10 cellular contexts compared by ENCODE assay signal in the genomic region with DNA sequence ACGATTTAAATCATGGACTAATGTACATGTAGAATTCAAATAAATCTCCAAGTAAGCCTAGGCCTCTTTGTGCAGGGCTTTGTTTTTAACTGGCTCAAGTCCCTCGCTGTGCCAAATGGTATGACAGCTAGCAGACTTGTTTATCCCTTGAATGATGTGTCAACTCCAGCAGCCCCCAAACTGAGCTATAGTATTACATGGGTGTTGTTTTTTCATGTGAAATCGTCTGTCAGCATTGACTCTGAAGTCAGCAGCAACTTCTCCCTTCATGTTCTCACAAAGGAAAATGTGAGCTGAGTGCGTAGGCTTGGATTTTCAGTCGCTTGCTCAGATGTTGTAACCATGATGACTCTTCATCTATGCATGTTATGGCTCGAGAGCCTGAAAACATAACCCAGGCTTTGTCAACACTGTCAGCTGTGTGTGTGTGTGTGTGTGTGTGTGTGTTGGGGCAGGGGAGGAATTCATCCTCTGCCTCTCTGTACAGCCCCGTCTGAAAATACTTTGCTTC.
DNase-seq lines count a peak whose midpoint lies in the region; ATAC-seq, FAIRE-seq and TF ChIP-seq lines count a peak whose summit lies in the region.
"Had no signal": no experiment of that assay in that cellular context is flagged by ENCODE, and none has a peak within 500 bp of the region (broad histone marks: within the 10 kb centered on the region; RNA-seq: fewer than 3 reads in every experiment).

No MANE protein-coding gene starts in this region.

- H3K4me3 ChIP-seq in A549 (no peak overlapping the region), H7 (ENCODE audit: insufficient read depth, low read depth, low read length) (no peak overlapping the region), vagina (no peak overlapping the region), testis (no peak overlapping the region)

- no peaks in the 10 kb centered on the region for H3K27me3 ChIP-seq in H7 (ENCODE audit: control insufficient read depth, insufficient read depth, low read length)
- H3K27me3 ChIP-seq in vagina, result no peaks in the 10 kb centered on the region
- no peaks in the 10 kb centered on the region for H3K27me3 ChIP-seq in testis

- intact Hi-C loops in vagina (cut with DNase I), result no loop called here
- intact Hi-C loops in testis (cut with DNase I; ENCODE audit: low total_unique reads), result no loop called here

- 38% methylated on average over 7 of the region's 7 CpGs for WGBS in A549 (ENCODE audit: missing lambda C conversion rate)
- WGBS in testis, 2 donors, result 84 to 86% methylated on average over 7 of the region's 7 CpGs

- no peak overlapping the region for H3K4me3 Mint-ChIP-seq in WTC11

- H3K27ac Mint-ChIP-seq in WTC11, result no peak overlapping the region

- H3K4me2 ChIP-seq in A549, result peak overlapping the region; percentile 25

- CTCF ChIA-PET in A549 (lab: Yijun Ruan, JAX) (no interaction called here), WTC11 (lab: Charles Lee) (no interaction called here)

- peaks cover 9% of the 10 kb centered on the region for H3K4me1 ChIP-seq in A549
- H3K4me1 ChIP-seq in vagina, result no peaks in the 10 kb centered on the region
- no peaks in the 10 kb centered on the region for H3K4me1 ChIP-seq in testis

- H3K36me3 Mint-ChIP-seq in WTC11, result no peaks in the 10 kb centered on the region

- H3K27ac ChIP-seq in A549 (no peak overlapping the region), vagina (no peak overlapping the region), testis (no peak overlapping the region)
- H3K27ac ChIP-seq: neutrophil had no signal

- POLR2A ChIA-PET in A549 (lab: Yijun Ruan, JAX) (no interaction called here), WTC11 (lab: Charles Lee) (no interaction called here)

- H3K9me3 ChIP-seq in A549 (no peaks in the 10 kb centered on the region), vagina (no peaks in the 10 kb centered on the region), testis (no peaks in the 10 kb centered on the region)
- H3K9me3 ChIP-seq: neutrophil had no signal

- H3K36me3 ChIP-seq in H7 (replicated peaks; ENCODE audit: control insufficient read depth, insufficient read depth, low read length), result no peaks in the 10 kb centered on the region
- H3K36me3 ChIP-seq in vagina, result no peaks in the 10 kb centered on the region
- no peaks in the 10 kb centered on the region for H3K36me3 ChIP-seq in testis (ENCODE audit: low read depth, missing control alignments)
- H3K36me3 ChIP-seq: neutrophil had no signal

- H3K27me3 Mint-ChIP-seq in WTC11 (ENCODE audit: low read depth), result no peaks in the 10 kb centered on the region; the same call in 1 of the 2 replicates

- no peak for TF ChIP-seq EP300 in A549 (IDR thresholded peaks at IDR 0.05)

- TF ChIP-seq CTCF in A549 (IDR thresholded peaks at IDR 0.05), result no peak
- no peak for TF ChIP-seq CTCF in WTC11 (IDR thresholded peaks at IDR 0.05)
- no peak for TF ChIP-seq CTCF in vagina (IDR thresholded peaks at IDR 0.05)
- TF ChIP-seq CTCF in testis (IDR thresholded peaks at IDR 0.05), result no peak

- ATAC-seq in A549, result peak; percentile 80 to 84
- no peak for ATAC-seq in WTC11

- no peaks in the 10 kb centered on the region for H3K9me3 Mint-ChIP-seq in WTC11

- peaks cover 9% of the 10 kb centered on the region for H3K4me1 Mint-ChIP-seq in WTC11

- DNase-seq in A549 (ENCODE audit: low read depth in 1 of 2, low spot score in 1 of 2) (peak in 1 of 2 experiments; percentile 66), H54 (ENCODE audit: insufficient read length, low spot score) (peak; percentile 32), WTC11 (ENCODE audit: low spot score) (no peak), islet precursor cell (peak; percentile 89), NCI-H2227 (lab: John Stamatoyannopoulos, UW; ENCODE audit: unreplicated experiment) (no peak), H7 (no peak), vagina (ENCODE audit: extremely low spot score in 2 of 2) (no peak), testis (no peak)
- DNase-seq: NCI-H1436 had no signal

- no peak for TF ChIP-seq RAD21 in A549 (conservative IDR thresholded peaks at IDR 0.05 in 1 of 2, IDR thresholded peaks at IDR 0.05 in 1 of 2)

- TF ChIP-seq POLR2A in A549 (IDR thresholded peaks at IDR 0.05; ENCODE audit: low read length) (no peak), H54 (IDR thresholded peaks at IDR 0.05; ENCODE audit: low read depth, low read length) (no peak), vagina (IDR thresholded peaks at IDR 0.05) (no peak), testis (IDR thresholded peaks at IDR 0.05) (no peak)

- FAIRE-seq in A549 (lab: Jason Lieb, UNC) (peak; percentile 61), H54 (lab: Jason Lieb, UNC) (peak; percentile 96)

TF ChIP-seq in A549, 52 proteins besides CTCF, POLR2A, EP300 and RAD21:
- no peak for TF ChIP-seq EHMT2 (IDR thresholded peaks at IDR 0.05; ENCODE audit: low read depth)
- peak; percentile 68; the same call in 1 of the 2 replicates for TF ChIP-seq FOXS1 (CRISPR knock-in tag; IDR thresholded peaks at IDR 0.05)
- TF ChIP-seq ZFP36 (IDR thresholded peaks at IDR 0.05; ENCODE audit: borderline replicate concordance, partially characterized antibody), result no peak
- peak; percentile 27; the same call in 1 of the 2 replicates for TF ChIP-seq FOSL2 (IDR thresholded peaks at IDR 0.05)
- peak; percentile 62; the same call in 1 of the 2 replicates for TF ChIP-seq FOSL2 (CRISPR knock-in tag; IDR thresholded peaks at IDR 0.05)
- no peak for TF ChIP-seq HOXA7 (CRISPR knock-in tag; IDR thresholded peaks at IDR 0.05)
- no peak for TF ChIP-seq HOXB13 (CRISPR knock-in tag; IDR thresholded peaks at IDR 0.05; ENCODE audit: low read depth)
- TF ChIP-seq RARB (CRISPR knock-in tag; IDR thresholded peaks at IDR 0.05), result no peak
- no peak for TF ChIP-seq NPAS2 (CRISPR knock-in tag; IDR thresholded peaks at IDR 0.05; ENCODE audit: borderline replicate concordance)
- no peak for TF ChIP-seq NR3C1 (IDR thresholded peaks at IDR 0.05)
- TF ChIP-seq GATA3 (IDR thresholded peaks at IDR 0.05; ENCODE audit: borderline replicate concordance), result no peak
- TF ChIP-seq BHLHE40 (IDR thresholded peaks at IDR 0.05; ENCODE audit: low read depth, low read length), result no peak

TF ChIP-seq in WTC11, 78 proteins besides CTCF, POLR2A, EP300 and RAD21:
- TF ChIP-seq GABPB1 (CRISPR knock-in tag; IDR thresholded peaks at IDR 0.05) (peak; percentile 76), KAT7 (CRISPR knock-in tag; IDR thresholded peaks at IDR 0.05; ENCODE audit: borderline replicate concordance) (no peak), ESRRA (CRISPR knock-in tag; IDR thresholded peaks at IDR 0.05; ENCODE audit: borderline replicate concordance) (no peak)

Comparison
In these comparisons a context has a peak if more than half of its experiments do, and no peak if none do; other contexts are left out.
1. DNase-seq: peak in H54 (single experiment) and islet precursor cell (single experiment); none in WTC11 (single experiment), NCI-H2227 (single experiment), H7 (single experiment), vagina (0 of 2) and testis (single experiment).